18 cellular contexts compared by ENCODE assay signal in the genomic region with DNA sequence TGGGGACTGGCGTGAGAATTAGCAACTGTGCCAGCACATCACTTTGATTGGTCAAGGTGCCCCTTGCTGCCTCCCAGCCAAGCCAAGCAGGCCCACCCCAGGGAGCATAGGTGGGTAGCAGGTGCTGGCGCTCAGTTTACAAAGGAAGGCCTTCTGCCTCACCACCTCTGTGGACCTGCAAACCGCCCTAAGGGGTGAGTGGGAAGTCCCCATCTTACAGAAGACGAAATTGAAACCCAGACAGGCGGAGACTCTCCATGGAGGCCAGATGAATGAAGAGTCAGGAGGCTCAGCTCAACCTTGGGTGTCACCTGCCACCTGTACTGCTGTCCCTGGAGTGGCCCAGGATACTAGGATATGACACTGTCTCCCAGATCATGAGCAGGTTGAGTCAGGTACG. TPM values are rescaled to one million over a fixed set of nuclear protein-coding genes. Genes with fewer than 3 reads are reported as not detected.
A peak's percentile ranks its signal among the peaks of the same experiment; 100 is the strongest.
DNase-seq lines count a peak whose midpoint lies in the region; ATAC-seq and TF ChIP-seq lines count a peak whose summit lies in the region.
"Had no signal": no experiment of that assay in that cellular context is flagged by ENCODE, and none has a peak within 500 bp of the region (broad histone marks: within the 10 kb centered on the region; RNA-seq: fewer than 3 reads in every experiment).

No MANE protein-coding gene starts in this region.

- H3K23ac ChIP-seq in mesendoderm (ENCODE audit: low read length), result no peak overlapping the region

- H3K36me3 ChIP-seq in right atrium auricular region, result no peaks in the 10 kb centered on the region
- no peaks in the 10 kb centered on the region for H3K36me3 ChIP-seq in mesendoderm (ENCODE audit: control insufficient read depth, insufficient read depth, low read length)
- H3K36me3 ChIP-seq: neural progenitor cell had no signal

- no peak overlapping the region for H2AK5ac ChIP-seq in mesendoderm (ENCODE audit: low read length)

- H3K27ac ChIP-seq in right atrium auricular region (no peak overlapping the region), mesendoderm (ENCODE audit: low read depth, low read length) (no peak overlapping the region)
- H3K27ac ChIP-seq: neural progenitor cell had no signal

- H3K4me3 ChIP-seq in right atrium auricular region, result no peak overlapping the region
- no peak overlapping the region for H3K4me3 ChIP-seq in mesendoderm (ENCODE audit: low read length)
- H3K4me3 ChIP-seq: neural progenitor cell had no signal

- intact Hi-C loops in Right ventricle myocardium inferior (cut with DNase I), result no loop called here

- no peak overlapping the region for H2BK120ac ChIP-seq in mesendoderm (ENCODE audit: low read depth, low read length)

- no CpG with 5 or more reads among the region's 6 CpGs for WGBS in mesendoderm (ENCODE audit: extremely low coverage, insufficient coverage, low lambda C conversion rate)

- no peak overlapping the region for H3K18ac ChIP-seq in mesendoderm (ENCODE audit: low read length)

- no peak overlapping the region for H2BK5ac ChIP-seq in mesendoderm (ENCODE audit: low read length)

- no peak overlapping the region for H2BK15ac ChIP-seq in mesendoderm (replicated peaks; ENCODE audit: low read depth)

- H3K4me2 ChIP-seq in mesendoderm (ENCODE audit: low read length), result no peak overlapping the region
- H3K4me2 ChIP-seq: neural progenitor cell had no signal

- H3K9me3 ChIP-seq in right atrium auricular region, result no peaks in the 10 kb centered on the region

- no peak overlapping the region for H4K5ac ChIP-seq in mesendoderm (ENCODE audit: low read length)

- no peak overlapping the region for H4K8ac ChIP-seq in mesendoderm (ENCODE audit: low read depth, low read length)

- H3K27me3 ChIP-seq in right atrium auricular region (no peaks in the 10 kb centered on the region), mesendoderm (ENCODE audit: insufficient read depth, low read length, poor library complexity) (no peaks in the 10 kb centered on the region)
- H3K27me3 ChIP-seq: neural progenitor cell had no signal

- ATAC-seq in Right ventricle myocardium inferior, result no peak
- peak; percentile 85 for ATAC-seq in GM21717 (IDR thresholded peaks at IDR 0.05; ENCODE audit: unreplicated experiment)
- peak; percentile 67 for ATAC-seq in HG03280 (IDR thresholded peaks at IDR 0.05; ENCODE audit: unreplicated experiment)

- H3K4me1 ChIP-seq in right atrium auricular region (no peaks in the 10 kb centered on the region), mesendoderm (ENCODE audit: control insufficient read depth, low read depth, low read length) (no peaks in the 10 kb centered on the region)

- peak; percentile 18 for DNase-seq in right atrium auricular region (ENCODE audit: low spot score)
- no peak for DNase-seq in Right ventricle myocardium inferior (ENCODE audit: missing footprints)
- DNase-seq in ureter (ENCODE audit: low spot score), result peak; percentile 15
- no peak for DNase-seq in T-helper 9 cell
- no peak for DNase-seq in mesendoderm
- no peak for DNase-seq in AG08395 (ENCODE audit: low spot score)
- DNase-seq: activated CD4-positive, alpha-beta memory T cell treated with anti-CD3 and anti-CD28 coated beads, Interleukin-2, amount 10 ng/mL, durations not matched to agents 7 days and 5 days; activated naive CD8-positive, alpha-beta T cell treated with anti-CD3 and anti-CD28 coated beads, Interleukin-2, amount 10 ng/mL, durations not matched to agents 7 days and 5 days; cortex of kidney; DND-41; kidney; NCI-H146; stimulated activated CD4-positive, alpha-beta T cell treated with anti-CD3 and anti-CD28 coated beads, Interleukin-12 subunit alpha, Interleukin-12 subunit beta, amount 100 ng/mL, for 4 hours had no signal

- no peaks in the 10 kb centered on the region for H3K79me2 ChIP-seq in mesendoderm (ENCODE audit: control insufficient read depth, insufficient read depth, low read length)

- TF ChIP-seq CTCF in right atrium auricular region (IDR thresholded peaks at IDR 0.05), result no peak

- H3K9ac ChIP-seq in mesendoderm (ENCODE audit: low read length), result no peak overlapping the region
- H3K9ac ChIP-seq: neural progenitor cell had no signal

- no peak overlapping the region for H3K4ac ChIP-seq in mesendoderm (ENCODE audit: low read depth, low read length)

- no peaks in the 10 kb centered on the region for H3K79me1 ChIP-seq in mesendoderm (ENCODE audit: low read length)

- no peak overlapping the region for H3K56ac ChIP-seq in mesendoderm (ENCODE audit: low read length)

RNA-seq across cellular contexts. Expression of gene MAS1L, which starts 21.5 kb away (rescaled TPM):
- not detected for total RNA-seq in right atrium auricular region
- not detected for total RNA-seq in Right ventricle myocardium inferior
- total RNA-seq in ureter, result not detected
- not detected for polyA plus RNA-seq in mesendoderm (2013, experiment 1 of 2)
- not detected for polyA plus RNA-seq in mesendoderm (2013, experiment 2 of 2)
- total RNA-seq: activated CD4-positive, alpha-beta memory T cell treated with anti-CD3 and anti-CD28 coated beads, Interleukin-2, amount 10 ng/mL, durations not matched to agents 7 days and 5 days; activated naive CD8-positive, alpha-beta T cell treated with anti-CD3 and anti-CD28 coated beads, Interleukin-2, amount 10 ng/mL, durations not matched to agents 7 days and 5 days; HT1080; kidney had no signal
- polyA plus RNA-seq: AG04450 had no signal

RNA-seq across cellular contexts. Expression of gene UBD, which starts 50.3 kb away (rescaled TPM):
- not detected for total RNA-seq in right atrium auricular region
- not detected for total RNA-seq in Right ventricle myocardium inferior
- 8.8 TPM for total RNA-seq in ureter
- 0.07 TPM for polyA plus RNA-seq in mesendoderm (2013, experiment 1 of 2)
- polyA plus RNA-seq in mesendoderm (2013, experiment 2 of 2), result not detected
- total RNA-seq: activated naive CD8-positive, alpha-beta T cell treated with anti-CD3 and anti-CD28 coated beads, Interleukin-2, amount 10 ng/mL, durations not matched to agents 7 days and 5 days; HT1080 had no signal
- polyA plus RNA-seq: AG04450 had no signal

RNA-seq across cellular contexts. Expression of gene OR2H1, which starts 52.3 kb away (rescaled TPM):
- not detected for total RNA-seq in right atrium auricular region
- not detected for total RNA-seq in Right ventricle myocardium inferior
- total RNA-seq in ureter, result not detected
- not detected for polyA plus RNA-seq in mesendoderm (2013, experiment 1 of 2)
- polyA plus RNA-seq in mesendoderm (2013, experiment 2 of 2), result not detected
- total RNA-seq: activated CD4-positive, alpha-beta memory T cell treated with anti-CD3 and anti-CD28 coated beads, Interleukin-2, amount 10 ng/mL, durations not matched to agents 7 days and 5 days; activated naive CD8-positive, alpha-beta T cell treated with anti-CD3 and anti-CD28 coated beads, Interleukin-2, amount 10 ng/mL, durations not matched to agents 7 days and 5 days; HT1080; kidney had no signal
- polyA plus RNA-seq: AG04450 had no signal

RNA-seq across cellular contexts. Expression of gene OR11A1, which starts 52.4 kb away (rescaled TPM):
- total RNA-seq in right atrium auricular region, result not detected
- not detected for total RNA-seq in Right ventricle myocardium inferior
- total RNA-seq in ureter, result not detected
- polyA plus RNA-seq in mesendoderm (2013, experiment 1 of 2), result not detected
- polyA plus RNA-seq in mesendoderm (2013, experiment 2 of 2), result not detected
- total RNA-seq: activated CD4-positive, alpha-beta memory T cell treated with anti-CD3 and anti-CD28 coated beads, Interleukin-2, amount 10 ng/mL, durations not matched to agents 7 days and 5 days; activated naive CD8-positive, alpha-beta T cell treated with anti-CD3 and anti-CD28 coated beads, Interleukin-2, amount 10 ng/mL, durations not matched to agents 7 days and 5 days; HT1080; kidney had no signal
- polyA plus RNA-seq: AG04450 had no signal

Comparison
In these comparisons a context has a peak if more than half of its experiments do, and no peak if none do; other contexts are left out.
1. DNase-seq: peak in right atrium auricular region (single experiment) and ureter (single experiment); none in Right ventricle myocardium inferior (single experiment), T-helper 9 cell (single experiment), mesendoderm (single experiment) and AG08395 (single experiment).